In the genomic region with DNA sequence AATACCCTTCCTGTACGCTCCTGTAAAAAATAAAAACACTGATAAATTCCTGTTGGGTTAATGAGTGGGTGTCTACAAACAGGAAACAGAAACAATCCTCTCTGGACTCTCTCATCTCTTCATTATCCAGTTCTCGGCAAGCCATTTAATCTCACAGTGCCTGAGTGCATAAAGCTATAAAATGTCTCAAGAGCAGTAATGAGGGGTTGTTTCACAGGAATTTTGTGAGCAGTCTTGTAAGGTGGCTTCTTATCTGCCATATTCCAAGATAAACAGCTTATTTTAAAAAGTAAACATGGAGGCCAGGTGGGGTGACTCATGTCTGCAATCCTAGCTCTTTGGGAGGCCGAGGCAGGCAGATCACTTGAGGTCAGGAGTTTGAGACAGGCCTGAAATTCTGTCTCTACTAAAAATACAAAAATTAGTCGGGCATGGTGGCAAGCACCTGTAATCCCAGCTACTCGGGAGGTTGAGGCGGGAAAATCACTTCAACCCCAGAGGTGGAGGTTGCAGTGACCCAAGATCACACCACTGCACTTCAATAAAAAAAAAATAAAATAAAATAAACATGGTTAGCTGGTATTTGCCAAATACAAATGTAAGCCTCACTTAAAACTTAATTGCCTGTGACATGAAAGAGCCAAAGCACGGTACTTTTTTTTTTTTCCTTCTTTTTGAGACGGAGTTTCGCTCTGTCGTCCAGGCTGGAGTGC, we compare ENCODE assay signal across 1 cellular context.
TF ChIP-seq lines count a peak whose summit lies in the region.

No MANE protein-coding gene starts in this region.

TF ChIP-seq in K562, 482 proteins besides CTCF, POLR2A, EP300 and RAD21 (continued from another document and continues in another):
- TF ChIP-seq, protein P1, sequence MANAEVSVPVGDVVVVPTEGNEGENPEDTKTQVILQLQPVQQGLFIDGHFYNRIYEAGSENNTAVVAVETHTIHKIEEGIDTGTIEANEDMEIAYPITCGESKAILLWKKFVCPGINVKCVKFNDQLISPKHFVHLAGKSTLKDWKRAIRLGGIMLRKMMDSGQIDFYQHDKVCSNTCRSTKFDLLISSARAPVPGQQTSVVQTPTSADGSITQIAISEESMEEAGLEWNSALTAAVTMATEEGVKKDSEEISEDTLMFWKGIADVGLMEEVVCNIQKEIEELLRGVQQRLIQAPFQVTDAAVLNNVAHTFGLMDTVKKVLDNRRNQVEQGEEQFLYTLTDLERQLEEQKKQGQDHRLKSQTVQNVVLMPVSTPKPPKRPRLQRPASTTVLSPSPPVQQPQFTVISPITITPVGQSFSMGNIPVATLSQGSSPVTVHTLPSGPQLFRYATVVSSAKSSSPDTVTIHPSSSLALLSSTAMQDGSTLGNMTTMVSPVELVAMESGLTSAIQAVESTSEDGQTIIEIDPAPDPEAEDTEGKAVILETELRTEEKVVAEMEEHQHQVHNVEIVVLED (CRISPR knock-in tag; IDR thresholded peaks at IDR 0.05): peak; percentile 12; the same call in 1 of the 2 replicates
- no peak for TF ChIP-seq RBM14 (IDR thresholded peaks at IDR 0.05; ENCODE audit: borderline replicate concordance, insufficient read depth, low read depth, low read length)
- peak; percentile 79 for TF ChIP-seq ARID1B (IDR thresholded peaks at IDR 0.05)
- 0 out of 2 replicates have a peak, but pooled peaks have one; percentile 14 for TF ChIP-seq ERF (CRISPR knock-in tag; IDR thresholded peaks at IDR 0.05)
- no peak for TF ChIP-seq FOXJ2 (tag; IDR thresholded peaks at IDR 0.05)
- peak; percentile 57; the same call in 1 of the 2 replicates for TF ChIP-seq PTRF (tag; IDR thresholded peaks at IDR 0.05)
- no peak for TF ChIP-seq RNF2 (IDR thresholded peaks at IDR 0.05)
- TF ChIP-seq, protein P2, sequence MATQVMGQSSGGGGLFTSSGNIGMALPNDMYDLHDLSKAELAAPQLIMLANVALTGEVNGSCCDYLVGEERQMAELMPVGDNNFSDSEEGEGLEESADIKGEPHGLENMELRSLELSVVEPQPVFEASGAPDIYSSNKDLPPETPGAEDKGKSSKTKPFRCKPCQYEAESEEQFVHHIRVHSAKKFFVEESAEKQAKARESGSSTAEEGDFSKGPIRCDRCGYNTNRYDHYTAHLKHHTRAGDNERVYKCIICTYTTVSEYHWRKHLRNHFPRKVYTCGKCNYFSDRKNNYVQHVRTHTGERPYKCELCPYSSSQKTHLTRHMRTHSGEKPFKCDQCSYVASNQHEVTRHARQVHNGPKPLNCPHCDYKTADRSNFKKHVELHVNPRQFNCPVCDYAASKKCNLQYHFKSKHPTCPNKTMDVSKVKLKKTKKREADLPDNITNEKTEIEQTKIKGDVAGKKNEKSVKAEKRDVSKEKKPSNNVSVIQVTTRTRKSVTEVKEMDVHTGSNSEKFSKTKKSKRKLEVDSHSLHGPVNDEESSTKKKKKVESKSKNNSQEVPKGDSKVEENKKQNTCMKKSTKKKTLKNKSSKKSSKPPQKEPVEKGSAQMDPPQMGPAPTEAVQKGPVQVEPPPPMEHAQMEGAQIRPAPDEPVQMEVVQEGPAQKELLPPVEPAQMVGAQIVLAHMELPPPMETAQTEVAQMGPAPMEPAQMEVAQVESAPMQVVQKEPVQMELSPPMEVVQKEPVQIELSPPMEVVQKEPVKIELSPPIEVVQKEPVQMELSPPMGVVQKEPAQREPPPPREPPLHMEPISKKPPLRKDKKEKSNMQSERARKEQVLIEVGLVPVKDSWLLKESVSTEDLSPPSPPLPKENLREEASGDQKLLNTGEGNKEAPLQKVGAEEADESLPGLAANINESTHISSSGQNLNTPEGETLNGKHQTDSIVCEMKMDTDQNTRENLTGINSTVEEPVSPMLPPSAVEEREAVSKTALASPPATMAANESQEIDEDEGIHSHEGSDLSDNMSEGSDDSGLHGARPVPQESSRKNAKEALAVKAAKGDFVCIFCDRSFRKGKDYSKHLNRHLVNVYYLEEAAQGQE (CRISPR knock-in tag; IDR thresholded peaks at IDR 0.05; ENCODE audit: low read depth): no peak
- no peak for TF ChIP-seq ETV6 (IDR thresholded peaks at IDR 0.05; ENCODE audit: borderline replicate concordance in 1 of 2, low read depth in 2 of 2, low read length in 1 of 2)
- no peak for TF ChIP-seq ETV6 (CRISPR knock-in tag; IDR thresholded peaks at IDR 0.05; ENCODE audit: borderline replicate concordance)
- peak; percentile 50; the same call in 1 of the 2 replicates for TF ChIP-seq ZNF175 (CRISPR knock-in tag; IDR thresholded peaks at IDR 0.05; ENCODE audit: low read depth)
- no peak for TF ChIP-seq ILK (tag; IDR thresholded peaks at IDR 0.05; ENCODE audit: borderline replicate concordance, low read depth)
- TF ChIP-seq FOSL1 (tag; conservative IDR thresholded peaks at IDR 0.05): peak; percentile 82
- TF ChIP-seq NR2C2 (CRISPR knock-in tag; IDR thresholded peaks at IDR 0.05): no peak
- TF ChIP-seq NR2C2 (tag; IDR thresholded peaks at IDR 0.05): peak; percentile 59
- no peak for TF ChIP-seq ZNF282 (CRISPR knock-in tag; IDR thresholded peaks at IDR 0.05)
- TF ChIP-seq THRAP3 (IDR thresholded peaks at IDR 0.05; ENCODE audit: borderline replicate concordance): no peak
- TF ChIP-seq, protein P3, sequence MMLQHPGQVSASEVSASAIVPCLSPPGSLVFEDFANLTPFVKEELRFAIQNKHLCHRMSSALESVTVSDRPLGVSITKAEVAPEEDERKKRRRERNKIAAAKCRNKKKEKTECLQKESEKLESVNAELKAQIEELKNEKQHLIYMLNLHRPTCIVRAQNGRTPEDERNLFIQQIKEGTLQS (IDR thresholded peaks at IDR 0.05): peak; percentile 85
- TF ChIP-seq, protein P3 (CRISPR knock-in tag; conservative IDR thresholded peaks at IDR 0.05): no peak
- TF ChIP-seq, protein P4, sequence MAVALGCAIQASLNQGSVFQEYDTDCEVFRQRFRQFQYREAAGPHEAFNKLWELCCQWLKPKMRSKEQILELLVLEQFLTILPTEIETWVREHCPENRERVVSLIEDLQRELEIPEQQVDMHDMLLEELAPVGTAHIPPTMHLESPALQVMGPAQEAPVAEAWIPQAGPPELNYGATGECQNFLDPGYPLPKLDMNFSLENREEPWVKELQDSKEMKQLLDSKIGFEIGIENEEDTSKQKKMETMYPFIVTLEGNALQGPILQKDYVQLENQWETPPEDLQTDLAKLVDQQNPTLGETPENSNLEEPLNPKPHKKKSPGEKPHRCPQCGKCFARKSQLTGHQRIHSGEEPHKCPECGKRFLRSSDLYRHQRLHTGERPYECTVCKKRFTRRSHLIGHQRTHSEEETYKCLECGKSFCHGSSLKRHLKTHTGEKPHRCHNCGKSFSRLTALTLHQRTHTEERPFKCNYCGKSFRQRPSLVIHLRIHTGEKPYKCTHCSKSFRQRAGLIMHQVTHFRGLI (CRISPR knock-in tag; IDR thresholded peaks at IDR 0.05): 0 out of 2 replicates have a peak, but pooled peaks have one; percentile 11
- TF ChIP-seq EGR1 (conservative IDR thresholded peaks at IDR 0.05): peak; percentile 33
- TF ChIP-seq CHD1 (IDR thresholded peaks at IDR 0.05; ENCODE audit: low read length): no peak
- peak; percentile 51; the same call in 1 of the 2 replicates for TF ChIP-seq CXXC5 (CRISPR knock-in tag; IDR thresholded peaks at IDR 0.05)
- TF ChIP-seq HMGN3 (IDR thresholded peaks at IDR 0.05; ENCODE audit: borderline replicate concordance, extremely low read depth, insufficient read length, low read depth, low read length): no peak
- peak; percentile 85 for TF ChIP-seq JUND (IDR thresholded peaks at IDR 0.05; ENCODE audit: borderline replicate concordance, low read depth, low read length)
- peak; percentile 68; the same call in 2 of the 3 replicates for TF ChIP-seq JUND (tag; IDR thresholded peaks at IDR 0.05; ENCODE audit: borderline replicate concordance, low read depth, low read length)
- peak; percentile 56; the same call in 1 of the 2 replicates for TF ChIP-seq ZEB2 (IDR thresholded peaks at IDR 0.05)
- TF ChIP-seq, protein P5, sequence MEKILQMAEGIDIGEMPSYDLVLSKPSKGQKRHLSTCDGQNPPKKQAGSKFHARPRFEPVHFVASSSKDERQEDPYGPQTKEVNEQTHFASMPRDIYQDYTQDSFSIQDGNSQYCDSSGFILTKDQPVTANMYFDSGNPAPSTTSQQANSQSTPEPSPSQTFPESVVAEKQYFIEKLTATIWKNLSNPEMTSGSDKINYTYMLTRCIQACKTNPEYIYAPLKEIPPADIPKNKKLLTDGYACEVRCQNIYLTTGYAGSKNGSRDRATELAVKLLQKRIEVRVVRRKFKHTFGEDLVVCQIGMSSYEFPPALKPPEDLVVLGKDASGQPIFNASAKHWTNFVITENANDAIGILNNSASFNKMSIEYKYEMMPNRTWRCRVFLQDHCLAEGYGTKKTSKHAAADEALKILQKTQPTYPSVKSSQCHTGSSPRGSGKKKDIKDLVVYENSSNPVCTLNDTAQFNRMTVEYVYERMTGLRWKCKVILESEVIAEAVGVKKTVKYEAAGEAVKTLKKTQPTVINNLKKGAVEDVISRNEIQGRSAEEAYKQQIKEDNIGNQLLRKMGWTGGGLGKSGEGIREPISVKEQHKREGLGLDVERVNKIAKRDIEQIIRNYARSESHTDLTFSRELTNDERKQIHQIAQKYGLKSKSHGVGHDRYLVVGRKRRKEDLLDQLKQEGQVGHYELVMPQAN (IDR thresholded peaks at IDR 0.05; ENCODE audit: borderline replicate concordance): no peak
- TF ChIP-seq, protein P6, sequence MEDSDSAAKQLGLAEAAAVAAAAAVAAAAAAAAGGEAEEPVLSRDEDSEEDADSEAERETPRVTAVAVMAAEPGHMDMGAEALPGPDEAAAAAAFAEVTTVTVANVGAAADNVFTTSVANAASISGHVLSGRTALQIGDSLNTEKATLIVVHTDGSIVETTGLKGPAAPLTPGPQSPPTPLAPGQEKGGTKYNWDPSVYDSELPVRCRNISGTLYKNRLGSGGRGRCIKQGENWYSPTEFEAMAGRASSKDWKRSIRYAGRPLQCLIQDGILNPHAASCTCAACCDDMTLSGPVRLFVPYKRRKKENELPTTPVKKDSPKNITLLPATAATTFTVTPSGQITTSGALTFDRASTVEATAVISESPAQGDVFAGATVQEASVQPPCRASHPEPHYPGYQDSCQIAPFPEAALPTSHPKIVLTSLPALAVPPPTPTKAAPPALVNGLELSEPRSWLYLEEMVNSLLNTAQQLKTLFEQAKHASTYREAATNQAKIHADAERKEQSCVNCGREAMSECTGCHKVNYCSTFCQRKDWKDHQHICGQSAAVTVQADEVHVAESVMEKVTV (CRISPR knock-in tag; IDR thresholded peaks at IDR 0.05): no peak
- TF ChIP-seq CBFA2T3 (IDR thresholded peaks at IDR 0.05): peak; percentile 72
- TF ChIP-seq ZNF589 (CRISPR knock-in tag; IDR thresholded peaks at IDR 0.05; ENCODE audit: low read depth): no peak
- TF ChIP-seq ZNF311 (CRISPR knock-in tag; IDR thresholded peaks at IDR 0.05): peak; percentile 66; the same call in 1 of the 2 replicates
- 0 out of 2 replicates have a peak, but pooled peaks have one; percentile 61 for TF ChIP-seq NFXL1 (CRISPR knock-in tag; IDR thresholded peaks at IDR 0.05)
- TF ChIP-seq ZSCAN32 (CRISPR knock-in tag; IDR thresholded peaks at IDR 0.05): no peak
- TF ChIP-seq, protein P7, sequence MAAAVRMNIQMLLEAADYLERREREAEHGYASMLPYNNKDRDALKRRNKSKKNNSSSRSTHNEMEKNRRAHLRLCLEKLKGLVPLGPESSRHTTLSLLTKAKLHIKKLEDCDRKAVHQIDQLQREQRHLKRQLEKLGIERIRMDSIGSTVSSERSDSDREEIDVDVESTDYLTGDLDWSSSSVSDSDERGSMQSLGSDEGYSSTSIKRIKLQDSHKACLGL (CRISPR knock-in tag; IDR thresholded peaks at IDR 0.05; ENCODE audit: borderline replicate concordance, poor library complexity, severe bottlenecking): no peak
- TF ChIP-seq ZNF274 (IDR thresholded peaks at IDR 0.05; ENCODE audit: borderline replicate concordance, low read depth, low read length): no peak
- 0 out of 2 replicates have a peak, but pooled peaks have one; percentile 45 for TF ChIP-seq HDAC8 (tag; IDR thresholded peaks at IDR 0.05)
- TF ChIP-seq HEY1 (CRISPR knock-in tag; IDR thresholded peaks at IDR 0.05; ENCODE audit: borderline replicate concordance): no peak
- TF ChIP-seq DDX20 (tag; IDR thresholded peaks at IDR 0.05; ENCODE audit: low read depth): peak; percentile 55; the same call in 1 of the 2 replicates
- TF ChIP-seq, protein P8, sequence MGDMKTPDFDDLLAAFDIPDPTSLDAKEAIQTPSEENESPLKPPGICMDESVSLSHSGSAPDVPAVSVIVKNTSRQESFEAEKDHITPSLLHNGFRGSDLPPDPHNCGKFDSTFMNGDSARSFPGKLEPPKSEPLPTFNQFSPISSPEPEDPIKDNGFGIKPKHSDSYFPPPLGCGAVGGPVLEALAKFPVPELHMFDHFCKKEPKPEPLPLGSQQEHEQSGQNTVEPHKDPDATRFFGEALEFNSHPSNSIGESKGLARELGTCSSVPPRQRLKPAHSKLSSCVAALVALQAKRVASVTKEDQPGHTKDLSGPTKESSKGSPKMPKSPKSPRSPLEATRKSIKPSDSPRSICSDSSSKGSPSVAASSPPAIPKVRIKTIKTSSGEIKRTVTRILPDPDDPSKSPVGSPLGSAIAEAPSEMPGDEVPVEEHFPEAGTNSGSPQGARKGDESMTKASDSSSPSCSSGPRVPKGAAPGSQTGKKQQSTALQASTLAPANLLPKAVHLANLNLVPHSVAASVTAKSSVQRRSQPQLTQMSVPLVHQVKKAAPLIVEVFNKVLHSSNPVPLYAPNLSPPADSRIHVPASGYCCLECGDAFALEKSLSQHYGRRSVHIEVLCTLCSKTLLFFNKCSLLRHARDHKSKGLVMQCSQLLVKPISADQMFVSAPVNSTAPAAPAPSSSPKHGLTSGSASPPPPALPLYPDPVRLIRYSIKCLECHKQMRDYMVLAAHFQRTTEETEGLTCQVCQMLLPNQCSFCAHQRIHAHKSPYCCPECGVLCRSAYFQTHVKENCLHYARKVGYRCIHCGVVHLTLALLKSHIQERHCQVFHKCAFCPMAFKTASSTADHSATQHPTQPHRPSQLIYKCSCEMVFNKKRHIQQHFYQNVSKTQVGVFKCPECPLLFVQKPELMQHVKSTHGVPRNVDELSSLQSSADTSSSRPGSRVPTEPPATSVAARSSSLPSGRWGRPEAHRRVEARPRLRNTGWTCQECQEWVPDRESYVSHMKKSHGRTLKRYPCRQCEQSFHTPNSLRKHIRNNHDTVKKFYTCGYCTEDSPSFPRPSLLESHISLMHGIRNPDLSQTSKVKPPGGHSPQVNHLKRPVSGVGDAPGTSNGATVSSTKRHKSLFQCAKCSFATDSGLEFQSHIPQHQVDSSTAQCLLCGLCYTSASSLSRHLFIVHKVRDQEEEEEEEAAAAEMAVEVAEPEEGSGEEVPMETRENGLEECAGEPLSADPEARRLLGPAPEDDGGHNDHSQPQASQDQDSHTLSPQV (IDR thresholded peaks at IDR 0.05): peak; percentile 88
- TF ChIP-seq FOXA3 (CRISPR knock-in tag; conservative IDR thresholded peaks at IDR 0.05 in 1 of 2, IDR thresholded peaks at IDR 0.05 in 1 of 2): peak in 1 of 2 experiments; percentile 22; a peak in 1 of 4 replicates
- no peak for TF ChIP-seq ZNF699 (CRISPR knock-in tag; IDR thresholded peaks at IDR 0.05; ENCODE audit: insufficient replicate concordance)
- TF ChIP-seq, protein P9, sequence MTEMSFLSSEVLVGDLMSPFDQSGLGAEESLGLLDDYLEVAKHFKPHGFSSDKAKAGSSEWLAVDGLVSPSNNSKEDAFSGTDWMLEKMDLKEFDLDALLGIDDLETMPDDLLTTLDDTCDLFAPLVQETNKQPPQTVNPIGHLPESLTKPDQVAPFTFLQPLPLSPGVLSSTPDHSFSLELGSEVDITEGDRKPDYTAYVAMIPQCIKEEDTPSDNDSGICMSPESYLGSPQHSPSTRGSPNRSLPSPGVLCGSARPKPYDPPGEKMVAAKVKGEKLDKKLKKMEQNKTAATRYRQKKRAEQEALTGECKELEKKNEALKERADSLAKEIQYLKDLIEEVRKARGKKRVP (CRISPR knock-in tag; IDR thresholded peaks at IDR 0.05): 0 out of 2 replicates have a peak, but pooled peaks have one; percentile 17
- TF ChIP-seq ZNF324 (CRISPR knock-in tag; IDR thresholded peaks at IDR 0.05): no peak
- no peak for TF ChIP-seq NR4A1 (CRISPR knock-in tag; IDR thresholded peaks at IDR 0.05)
- peak; percentile 73 for TF ChIP-seq NR4A1 (tag; IDR thresholded peaks at IDR 0.05)
